8 cellular contexts compared by ENCODE assay signal in genomic region chr2:230319211-230319862, GRCh38. TPM values are rescaled to one million over a fixed set of nuclear protein-coding genes. Genes with fewer than 3 reads are reported as not detected.
DNase-seq lines count a peak whose midpoint lies in the region; ATAC-seq and TF ChIP-seq lines count a peak whose summit lies in the region.

No MANE protein-coding gene starts in this region.

- H3K4me1 ChIP-seq in OCI-LY3 (ENCODE audit: low read length) (peaks cover 31% of the 10 kb centered on the region), testis (no peaks in the 10 kb centered on the region)

- no peak for TF ChIP-seq CTCF in GM13977 (IDR thresholded peaks at IDR 0.05; ENCODE audit: extremely low read depth, insufficient read depth, missing control alignments)
- TF ChIP-seq CTCF in OCI-LY3 (IDR thresholded peaks at IDR 0.05; ENCODE audit: low read depth, low read length): no peak
- TF ChIP-seq CTCF in testis (IDR thresholded peaks at IDR 0.05): no peak

- H3K9me3 ChIP-seq in OCI-LY3 (ENCODE audit: insufficient read depth, low read length): peaks cover 4% of the 10 kb centered on the region; the same call in 1 of the 2 replicates
- H3K9me3 ChIP-seq in testis: no peaks in the 10 kb centered on the region

- H3K4me3 ChIP-seq in OCI-LY3 (ENCODE audit: low read length) (no peak overlapping the region), testis (no peak overlapping the region)

- H3K4me2 ChIP-seq in OCI-LY3 (ENCODE audit: low read length): peak overlapping the region; percentile 47

- no peak overlapping the region for H2AFZ ChIP-seq in OCI-LY3 (ENCODE audit: low read depth, low read length)

- peaks cover 11% of the 10 kb centered on the region for H3K36me3 ChIP-seq in OCI-LY3 (replicated peaks; ENCODE audit: low read depth, low read length)
- H3K36me3 ChIP-seq in testis (ENCODE audit: low read depth, missing control alignments): no peaks in the 10 kb centered on the region

- DNase-seq in GM13977 (ENCODE audit: low spot score): peak; percentile 58
- peak; percentile 84 for DNase-seq in activated effector memory CD4-positive, alpha-beta T cell treated with anti-CD3 and anti-CD28 coated beads, Interleukin-2, amount 50 U/mL, for 16 hours
- peak in 2 of 3 donors; percentile 37 to 54 for DNase-seq in stimulated activated CD4-positive, alpha-beta T cell treated with anti-CD3 and anti-CD28 coated beads, TNF-alpha, amount 100 ng/mL, for 1 hour (ENCODE audit: low read depth in 3 of 3, low spot score in 1 of 3)
- no peak for DNase-seq in NCI-H526 (lab: John Stamatoyannopoulos, UW)
- DNase-seq in testis: no peak
- no peak for DNase-seq in C1 segment of cervical spinal cord (lab: John Stamatoyannopoulos, UW)

- H3K27me3 ChIP-seq in OCI-LY3 (ENCODE audit: low read depth, low read length): no peaks in the 10 kb centered on the region
- H3K27me3 ChIP-seq in testis: no peaks in the 10 kb centered on the region

- H3K27ac ChIP-seq in OCI-LY3 (ENCODE audit: low read length) (peak overlapping the region; percentile 63), testis (no peak overlapping the region)

- no peak for TF ChIP-seq POLR2A in testis (IDR thresholded peaks at IDR 0.05)

- H3K9ac ChIP-seq in OCI-LY3 (ENCODE audit: low read length): peak overlapping the region; percentile 18; the same call in 1 of the 2 replicates

- H3K79me2 ChIP-seq in OCI-LY3 (ENCODE audit: low read length): no peaks in the 10 kb centered on the region

- ATAC-seq in HG02623 (IDR thresholded peaks at IDR 0.05; ENCODE audit: unreplicated experiment): peak; percentile 71

- intact Hi-C loops in testis (cut with DNase I; ENCODE audit: low total_unique reads): no loop called here

- in situ Hi-C loops in GM13977 (cut with MboI; ENCODE audit: low pct_unique_long_range_greater_than_20kb, low sequenced_read_pairs, unreplicated experiment): no loop called here

- no peaks in the 10 kb centered on the region for H4K20me1 ChIP-seq in OCI-LY3 (ENCODE audit: insufficient read depth, low read length)

- 85 to 96% methylated on average over 4 to 5 of the region's 5 CpGs for WGBS in testis, 2 donors

RNA-seq across cellular contexts. Expression of gene SP140L, which starts 7.7 kb away (rescaled TPM):
- total RNA-seq in testis: 10 to 100 TPM in 1 of 2 donors, 1 to 10 TPM in 1; 7.9 to 21.9 TPM
- 7.2 TPM for polyA plus RNA-seq in testis (ENCODE audit: insufficient read depth, low read depth, low replicate concordance)

Comparison
In these comparisons a context has a peak if more than half of its experiments do, and no peak if none do; other contexts are left out.
1. DNase-seq: peak in GM13977 (single experiment), activated effector memory CD4-positive, alpha-beta T cell treated with anti-CD3 and anti-CD28 coated beads, Interleukin-2, amount 50 U/mL, for 16 hours (single experiment) and stimulated activated CD4-positive, alpha-beta T cell treated with anti-CD3 and anti-CD28 coated beads, TNF-alpha, amount 100 ng/mL, for 1 hour (2 of 3); none in NCI-H526 (0 of 2), testis (single experiment) and C1 segment of cervical spinal cord (0 of 14).